Comparison of ENCODE assay signal across 15 cellular contexts in genomic region chr19:11356676-11357550, GRCh38. TPM values are rescaled to one million over a fixed set of nuclear protein-coding genes. Genes with fewer than 3 reads are reported as not detected.
A peak's percentile ranks its signal among the peaks of the same experiment; 100 is the strongest.
DNase-seq lines count a peak whose midpoint lies in the region; ATAC-seq and TF ChIP-seq lines count a peak whose summit lies in the region.
"Had no signal": no experiment of that assay in that cellular context is flagged by ENCODE, and none has a peak within 500 bp of the region (broad histone marks: within the 10 kb centered on the region; RNA-seq: fewer than 3 reads in every experiment).

No MANE protein-coding gene starts in this region.

- TF ChIP-seq CTCF in endothelial cell (IDR thresholded peaks at IDR 0.05; ENCODE audit: unreplicated experiment): no peak
- no peak for TF ChIP-seq CTCF in neutrophil (IDR thresholded peaks at IDR 0.05)

- peaks cover 10% of the 10 kb centered on the region for H3K36me3 Mint-ChIP-seq in endothelial cell (ENCODE audit: low read depth, unreplicated experiment)

- peaks cover 42% of the 10 kb centered on the region for H3K36me3 ChIP-seq in neutrophil
- H3K36me3 ChIP-seq: uterus had no signal

- peaks cover 12% of the 10 kb centered on the region for H3K4me1 Mint-ChIP-seq in endothelial cell (ENCODE audit: unreplicated experiment)

- H3K4me3 Mint-ChIP-seq in endothelial cell (ENCODE audit: unreplicated experiment): peak overlapping the region; percentile 89

- no peaks in the 10 kb centered on the region for H3K27me3 ChIP-seq in neutrophil
- H3K27me3 ChIP-seq: uterus had no signal

- H3K27ac Mint-ChIP-seq in endothelial cell (ENCODE audit: unreplicated experiment): peak overlapping the region; percentile 82

- H3K4me3 ChIP-seq in neutrophil (ENCODE audit: low read depth in 1 of 2, low read length in 1 of 2): peak overlapping the region; percentile 85 to 99

- H3K27ac ChIP-seq in neutrophil: peak overlapping the region; percentile 6

- no peaks in the 10 kb centered on the region for H3K9me3 ChIP-seq in neutrophil
- H3K9me3 ChIP-seq: uterus had no signal

- H3K9me3 Mint-ChIP-seq in endothelial cell (ENCODE audit: unreplicated experiment): no peaks in the 10 kb centered on the region
- H3K9me3 Mint-ChIP-seq: activated T-cell treated with anti-CD3 and anti-CD28 coated beads, Interleukin-2, amount 50 U/mL, for 4 hours; stimulated activated naive CD8-positive, alpha-beta T cell treated with anti-CD3 and anti-CD28 coated beads, Interleukin-15, amount 100 ng/mL, for 72 hours had no signal

- H3K4me1 ChIP-seq in neutrophil (ENCODE audit: control insufficient read depth in 1 of 2, insufficient read depth in 1 of 2, low read depth in 1 of 2, low read length in 1 of 2): peaks cover 39 to 40% of the 10 kb centered on the region in 2 experiments
- H3K4me1 ChIP-seq: uterus had no signal

- ATAC-seq in HG03045 (IDR thresholded peaks at IDR 0.05; ENCODE audit: unreplicated experiment): no peak
- ATAC-seq: Panc1 had no signal

- DNase-seq in NCI-H1105 treated with DMSO at 0.1 percent for 48 hours (lab: John Stamatoyannopoulos, UW) (peak; percentile 21), NCI-H1105 (lab: John Stamatoyannopoulos, UW) (no peak), NCI-H69 (lab: John Stamatoyannopoulos, UW) (peak; percentile 23), endothelial cell (ENCODE audit: low spot score) (no peak), NCI-H187 treated with DMSO at 0.1 percent for 48 hours (lab: John Stamatoyannopoulos, UW) (no peak), NOMO-1 (lab: John Stamatoyannopoulos, UW; ENCODE audit: unreplicated experiment in 2 of 2) (no peak)
- DNase-seq: activated CD4-positive, alpha-beta T cell treated with anti-CD3 and anti-CD28 coated beads, Interleukin-2, amount 50 U/mL, for 4 hours; activated T-cell treated with anti-CD3 and anti-CD28 coated beads, Interleukin-2, amount 50 U/mL, for 4 hours; foreskin fibroblast; NCI-H526; stimulated activated naive CD8-positive, alpha-beta T cell treated with anti-CD3 and anti-CD28 coated beads, Interleukin-15, amount 100 ng/mL, for 72 hours; uterus had no signal

- H3K27me3 Mint-ChIP-seq in endothelial cell (ENCODE audit: unreplicated experiment): peaks cover 21% of the 10 kb centered on the region

RNA-seq across cellular contexts. Expression of gene PLPPR2, which starts 1.7 kb away (rescaled TPM):
- 13.7 TPM for total RNA-seq in endothelial cell (ENCODE audit: unreplicated experiment)

RNA-seq across cellular contexts. Expression of gene CCDC159, which starts 10.6 kb away (rescaled TPM):
- total RNA-seq in endothelial cell (ENCODE audit: unreplicated experiment): 22.3 TPM

RNA-seq across cellular contexts. Expression of gene TMEM205, which starts 10.8 kb away (rescaled TPM):
- 68.9 TPM for total RNA-seq in endothelial cell (ENCODE audit: unreplicated experiment)

RNA-seq across cellular contexts. Expression of gene RAB3D, which starts 17.5 kb away (rescaled TPM):
- total RNA-seq in endothelial cell (ENCODE audit: unreplicated experiment): 76.0 TPM

RNA-seq across cellular contexts. Expression of gene SWSAP1, which starts 17.6 kb away (rescaled TPM):
- 3.3 TPM for total RNA-seq in endothelial cell (ENCODE audit: unreplicated experiment)

Comparison
In these comparisons a context has a peak if more than half of its experiments do, and no peak if none do; other contexts are left out.
1. DNase-seq: peak in NCI-H1105 treated with DMSO at 0.1 percent for 48 hours (single experiment) and NCI-H69 (single experiment); none in NCI-H1105 (single experiment), endothelial cell (single experiment), NCI-H187 treated with DMSO at 0.1 percent for 48 hours (single experiment) and NOMO-1 (0 of 2).